ENCODE assay signal across 22 cellular contexts in genomic region chr1:179866616-179867015, GRCh38.
"Had no signal": no experiment of that assay in that cellular context is flagged by ENCODE, and none has a peak within 500 bp of the region (broad histone marks: within the 10 kb centered on the region; RNA-seq: fewer than 3 reads in every experiment).

No MANE protein-coding gene starts in this region.

- H3K9me3 ChIP-seq: MG63, SJSA1 had no signal

- ATAC-seq: HepG2 had no signal

- H3K4me1 ChIP-seq: SJSA1 had no signal

- H3K27me3 ChIP-seq: MG63, SJSA1 had no signal

- DNase-seq: IMR-90, Karpas-422, KG1, MG63, NCI-H1092, NCI-H1105 treated with DMSO at 0.1 percent for 48 hours, NCI-H1417 treated with DMSO at 0.1 percent for 48 hours, NCI-H146, NCI-H1694 treated with DMSO at 0.1 percent for 48 hours, NCI-H1930, NCI-H2081, NCI-H2107, NCI-H2227 treated with DMSO at 0.1 percent for 48 hours, NCI-H524 treated with DMSO at 0.1 percent for 48 hours, NCI-H69, NCI-H774, Right ventricle myocardium superior, RPMI8226, SIG-M5 had no signal

- H3K4me3 ChIP-seq: MG63, SJSA1, SK-N-MC had no signal
